Comparison of ENCODE assay signal across 16 cellular contexts in genomic region chr13:99991013-99991805, GRCh38. TPM values are rescaled to one million over a fixed set of nuclear protein-coding genes. Genes with fewer than 3 reads are reported as not detected.
A peak's percentile ranks its signal among the peaks of the same experiment; 100 is the strongest.
DNase-seq lines count a peak whose midpoint lies in the region; ATAC-seq lines count a peak whose summit lies in the region.
"Had no signal": no experiment of that assay in that cellular context is flagged by ENCODE, and none has a peak within 500 bp of the region (broad histone marks: within the 10 kb centered on the region; RNA-seq: fewer than 3 reads in every experiment).

No MANE protein-coding gene starts in this region.

- 9 to 16% methylated on average over 33 to 34 of the region's 34 CpGs for WGBS in aorta, 2 donors

- H3K27ac Mint-ChIP-seq in activated naive CD8-positive, alpha-beta T cell treated with anti-CD3 and anti-CD28 coated beads, Interleukin-2, amount 10 ng/mL, durations not matched to agents 7 days and 5 days, result no peak overlapping the region
- no peak overlapping the region for H3K27ac Mint-ChIP-seq in activated naive CD8-positive, alpha-beta T cell treated with anti-CD3 and anti-CD28 coated beads, Interleukin-2, amount 50 U/mL, for 24 hours
- H3K27ac Mint-ChIP-seq: activated naive CD4-positive, alpha-beta T cell treated with anti-CD3 and anti-CD28 coated beads, Interleukin-2, amount 50 U/mL, for 72 hours had no signal

- H3K9me3 Mint-ChIP-seq in activated naive CD8-positive, alpha-beta T cell treated with anti-CD3 and anti-CD28 coated beads, Interleukin-2, amount 10 ng/mL, durations not matched to agents 7 days and 5 days, result no peaks in the 10 kb centered on the region
- peaks cover 8% of the 10 kb centered on the region for H3K9me3 Mint-ChIP-seq in activated naive CD8-positive, alpha-beta T cell treated with anti-CD3 and anti-CD28 coated beads, Interleukin-2, amount 50 U/mL, for 24 hours

- no peaks in the 10 kb centered on the region for H3K36me3 ChIP-seq in aorta (ENCODE audit: control insufficient read depth in 1 of 2, insufficient read depth in 2 of 2, low read length in 1 of 2)
- H3K36me3 ChIP-seq: SJSA1 had no signal

- no peak overlapping the region for H3K4me3 ChIP-seq in aorta (ENCODE audit: low read length in 2 of 2)
- H3K4me3 ChIP-seq: SJSA1, testis had no signal

- no peaks in the 10 kb centered on the region for H3K27me3 ChIP-seq in aorta (ENCODE audit: control insufficient read depth in 1 of 2, insufficient read depth in 2 of 2, low read length in 1 of 2)

- H3K4me1 Mint-ChIP-seq in activated naive CD8-positive, alpha-beta T cell treated with anti-CD3 and anti-CD28 coated beads, Interleukin-2, amount 10 ng/mL, durations not matched to agents 7 days and 5 days, result peaks cover 21% of the 10 kb centered on the region
- peaks cover 19% of the 10 kb centered on the region for H3K4me1 Mint-ChIP-seq in activated naive CD8-positive, alpha-beta T cell treated with anti-CD3 and anti-CD28 coated beads, Interleukin-2, amount 50 U/mL, for 24 hours

- H3K27ac ChIP-seq in caudate nucleus (ENCODE audit: low read depth, low read length) (peak overlapping the region; percentile 52), aorta (ENCODE audit: low read depth in 1 of 2, low read length in 2 of 2) (no peak overlapping the region)
- H3K27ac ChIP-seq: parathyroid adenoma, SJSA1, testis had no signal

- POLR2A ChIA-PET in activated naive CD8-positive, alpha-beta T cell treated with anti-CD3 and anti-CD28 coated beads, Interleukin-2, amount 10 ng/mL, durations not matched to agents 7 days and 5 days (lab: Charles Lee), result no interaction called here

- ATAC-seq in activated naive CD8-positive, alpha-beta T cell treated with anti-CD3 and anti-CD28 coated beads, Interleukin-2, amount 10 ng/mL, durations not matched to agents 7 days and 5 days (ENCODE audit: low read depth), result no peak
- ATAC-seq in activated naive CD8-positive, alpha-beta T cell treated with anti-CD3 and anti-CD28 coated beads, Interleukin-2, amount 50 U/mL, for 24 hours, result no peak
- ATAC-seq in aorta (ENCODE audit: low FRiP score), result peak; percentile 35
- ATAC-seq in HG03039 (IDR thresholded peaks at IDR 0.05; ENCODE audit: unreplicated experiment), result no peak
- ATAC-seq: activated naive CD4-positive, alpha-beta T cell treated with anti-CD3 and anti-CD28 coated beads, Interleukin-2, amount 50 U/mL, for 72 hours had no signal

- H3K9me3 ChIP-seq in aorta (ENCODE audit: control insufficient read depth, low read length), result no peaks in the 10 kb centered on the region
- H3K9me3 ChIP-seq: testis had no signal

- no peak overlapping the region for H3K4me3 Mint-ChIP-seq in activated naive CD8-positive, alpha-beta T cell treated with anti-CD3 and anti-CD28 coated beads, Interleukin-2, amount 10 ng/mL, durations not matched to agents 7 days and 5 days
- no peak overlapping the region for H3K4me3 Mint-ChIP-seq in activated naive CD8-positive, alpha-beta T cell treated with anti-CD3 and anti-CD28 coated beads, Interleukin-2, amount 50 U/mL, for 24 hours

- H3K36me3 Mint-ChIP-seq in activated naive CD8-positive, alpha-beta T cell treated with anti-CD3 and anti-CD28 coated beads, Interleukin-2, amount 10 ng/mL, durations not matched to agents 7 days and 5 days, result no peaks in the 10 kb centered on the region
- peaks cover 9% of the 10 kb centered on the region for H3K36me3 Mint-ChIP-seq in activated naive CD8-positive, alpha-beta T cell treated with anti-CD3 and anti-CD28 coated beads, Interleukin-2, amount 50 U/mL, for 24 hours (ENCODE audit: low read depth)

- intact Hi-C loops in aorta (cut with DNase I), result no loop called here

- DNase-seq in activated naive CD8-positive, alpha-beta T cell treated with anti-CD3 and anti-CD28 coated beads, Interleukin-2, amount 10 ng/mL, durations not matched to agents 7 days and 5 days, result peak; percentile 31
- DNase-seq in activated naive CD8-positive, alpha-beta T cell treated with anti-CD3 and anti-CD28 coated beads, Interleukin-2, amount 50 U/mL, for 24 hours, result no peak
- DNase-seq in caudate nucleus (lab: John Stamatoyannopoulos, UW) (no peak), left kidney (ENCODE audit: low read depth, low spot score) (peak; percentile 12), aorta (peak in 1 of 2 donors; percentile 59), dedifferentiated amniotic fluid mesenchymal stem cell (ENCODE audit: extremely low spot score) (no peak), AG08395 (ENCODE audit: low spot score) (no peak)
- DNase-seq: Calu3; HCEC 1CT; stimulated activated CD4-positive, alpha-beta T cell treated with anti-CD3 and anti-CD28 coated beads, Interleukin-15, amount 100 ng/mL, for 24 hours; testis had no signal

- peaks cover 96% of the 10 kb centered on the region for H3K27me3 Mint-ChIP-seq in activated naive CD8-positive, alpha-beta T cell treated with anti-CD3 and anti-CD28 coated beads, Interleukin-2, amount 10 ng/mL, durations not matched to agents 7 days and 5 days
- peaks cover 96% of the 10 kb centered on the region for H3K27me3 Mint-ChIP-seq in activated naive CD8-positive, alpha-beta T cell treated with anti-CD3 and anti-CD28 coated beads, Interleukin-2, amount 50 U/mL, for 24 hours

- H3K4me1 ChIP-seq in aorta (ENCODE audit: control insufficient read depth in 1 of 2, insufficient read depth in 2 of 2, low read length in 2 of 2), result no peaks in the 10 kb centered on the region
- H3K4me1 ChIP-seq: parathyroid adenoma, testis had no signal

RNA-seq across cellular contexts. Expression of gene ZIC2, which starts 9.6 kb away (rescaled TPM):
- total RNA-seq in activated naive CD8-positive, alpha-beta T cell treated with anti-CD3 and anti-CD28 coated beads, Interleukin-2, amount 10 ng/mL, durations not matched to agents 7 days and 5 days, result not detected
- total RNA-seq in aorta, result not detected
- polyA plus RNA-seq in aorta, result under 1 TPM in 1 of 2 donors, not detected in 1; 0.18 TPM
- total RNA-seq: mesenteric fat pad had no signal

RNA-seq across cellular contexts. Expression of gene ZIC5, which starts 19.6 kb away (rescaled TPM):
- not detected for total RNA-seq in activated naive CD8-positive, alpha-beta T cell treated with anti-CD3 and anti-CD28 coated beads, Interleukin-2, amount 10 ng/mL, durations not matched to agents 7 days and 5 days
- total RNA-seq in aorta, result not detected
- polyA plus RNA-seq in aorta, result under 1 TPM in 1 of 2 donors, not detected in 1; 0.13 TPM
- total RNA-seq: activated naive CD4-positive, alpha-beta T cell treated with anti-CD3 and anti-CD28 coated beads, Interleukin-2, amount 50 U/mL, for 72 hours; mesenteric fat pad; SJSA1 had no signal

Comparison
In these comparisons a context has a peak if more than half of its experiments do, and no peak if none do; other contexts are left out.
1. DNase-seq: peak in activated naive CD8-positive, alpha-beta T cell treated with anti-CD3 and anti-CD28 coated beads, Interleukin-2, amount 10 ng/mL, durations not matched to agents 7 days and 5 days (single experiment) and left kidney (single experiment); none in activated naive CD8-positive, alpha-beta T cell treated with anti-CD3 and anti-CD28 coated beads, Interleukin-2, amount 50 U/mL, for 24 hours (single experiment), caudate nucleus (0 of 61), dedifferentiated amniotic fluid mesenchymal stem cell (single experiment) and AG08395 (single experiment).